In genomic region chr2:111071480-111072143, GRCh38 we compare ENCODE assay signal across 8 cellular contexts. TPM values are rescaled to one million over a fixed set of nuclear protein-coding genes. Genes with fewer than 3 reads are reported as not detected.
DNase-seq lines count a peak whose midpoint lies in the region; FAIRE-seq and TF ChIP-seq lines count a peak whose summit lies in the region.

No MANE protein-coding gene starts in this region.

- H3K27me3 ChIP-seq in mesenchymal stem cell (ENCODE audit: control insufficient read depth in 1 of 2, insufficient read depth in 1 of 2, low read length in 2 of 2), result no peaks in the 10 kb centered on the region
- H3K27me3 ChIP-seq in esophagus squamous epithelium, result no peaks in the 10 kb centered on the region
- H3K27me3 ChIP-seq in H7 (ENCODE audit: control insufficient read depth, insufficient read depth, low read length), result no peaks in the 10 kb centered on the region

- 45% methylated on average over 4 of the region's 4 CpGs for WGBS in mesenchymal stem cell
- whole genome bisulfite sequencing in esophagus squamous epithelium, 2 donors, result 27 to 44% methylated on average over 3 to 4 of the region's 4 CpGs

- intact Hi-C loops in esophagus squamous epithelium (cut with DNase I), result no loop called here

- no peaks in the 10 kb centered on the region for H3K79me1 ChIP-seq in mesenchymal stem cell (replicated peaks; ENCODE audit: low read length, poor library complexity, severe bottlenecking)

- H3K23ac ChIP-seq in mesenchymal stem cell (ENCODE audit: low read length in 2 of 2), result no peak overlapping the region

- no peak for TF ChIP-seq POLR2A in esophagus squamous epithelium (IDR thresholded peaks at IDR 0.05)

- H3K9me3 ChIP-seq in mesenchymal stem cell (ENCODE audit: control insufficient read depth, low read length) (peaks cover 28% of the 10 kb centered on the region), esophagus squamous epithelium (peaks cover 0 to 11% (median 0%) of the 10 kb centered on the region in 3 donors)

- H2AFZ ChIP-seq in mesenchymal stem cell (ENCODE audit: low read depth, low read length), result no peak overlapping the region

- H3K9ac ChIP-seq in mesenchymal stem cell (ENCODE audit: low read length), result peak overlapping the region; percentile 58

- TF ChIP-seq CTCF in AG10803 (conservative IDR thresholded peaks at IDR 0.05; ENCODE audit: low read length), result no peak
- TF ChIP-seq CTCF in esophagus squamous epithelium (IDR thresholded peaks at IDR 0.05), result no peak

- H3K27ac ChIP-seq in mesenchymal stem cell (ENCODE audit: low read length, poor library complexity, severe bottlenecking) (peak overlapping the region; percentile 49), esophagus squamous epithelium (peak overlapping the region in 2 of 4 donors; percentile 44 to 61)

- DNase-seq in AG10803 (ENCODE audit: low read depth) (peak; percentile 60), HTR-8/SVneo (ENCODE audit: insufficient read length, low spot score) (peak; percentile 45), brain pericyte (ENCODE audit: low read depth, low spot score) (peak; percentile 44), mesenchymal stem cell (peak; percentile 89), medulla oblongata (ENCODE audit: extremely low spot score) (no peak), esophagus squamous epithelium (lab: John Stamatoyannopoulos, UW) (no peak), H7 (no peak), NCI-H524 (lab: John Stamatoyannopoulos, UW) (no peak)

- no peak overlapping the region for H2AK5ac ChIP-seq in mesenchymal stem cell (ENCODE audit: low read length, severe bottlenecking)

- no peak overlapping the region for H3K4ac ChIP-seq in mesenchymal stem cell (ENCODE audit: low read depth in 1 of 2, low read length in 2 of 2)

- no peak overlapping the region for H4K8ac ChIP-seq in mesenchymal stem cell (ENCODE audit: low read length)

- H4K91ac ChIP-seq in mesenchymal stem cell (ENCODE audit: low read length), result no peak overlapping the region

- H3K4me2 ChIP-seq in mesenchymal stem cell (ENCODE audit: low read length, poor library complexity, severe bottlenecking), result no peak overlapping the region

- H2BK120ac ChIP-seq in mesenchymal stem cell (ENCODE audit: low read depth, low read length), result no peak overlapping the region

- H3K36me3 ChIP-seq in mesenchymal stem cell (ENCODE audit: control insufficient read depth in 1 of 2, insufficient read depth in 2 of 2, low read depth in 1 of 2, low read length in 2 of 2), result no peaks in the 10 kb centered on the region
- no peaks in the 10 kb centered on the region for H3K36me3 ChIP-seq in esophagus squamous epithelium
- no peaks in the 10 kb centered on the region for H3K36me3 ChIP-seq in H7 (replicated peaks; ENCODE audit: control insufficient read depth, insufficient read depth, low read length)

- H3K4me1 ChIP-seq in mesenchymal stem cell (ENCODE audit: control insufficient read depth, insufficient read depth, low read depth, low read length) (peaks cover 4% of the 10 kb centered on the region), esophagus squamous epithelium (peaks cover 14 to 36% (median 19%) of the 10 kb centered on the region in 3 donors)

- H2BK15ac ChIP-seq in mesenchymal stem cell (ENCODE audit: low read depth, poor library complexity, severe bottlenecking), result no peak overlapping the region

- FAIRE-seq in HTR-8/SVneo (lab: Jason Lieb, UNC), result no peak

- no peak overlapping the region for H2BK5ac ChIP-seq in mesenchymal stem cell (ENCODE audit: low read depth, low read length, poor library complexity, severe bottlenecking)

- H3K14ac ChIP-seq in mesenchymal stem cell (ENCODE audit: low read length in 2 of 2), result no peak overlapping the region

- H3K4me3 ChIP-seq in AG10803 (ENCODE audit: low read length), result no peak overlapping the region
- peak overlapping the region in 1 of 2 experiments; percentile 29 for H3K4me3 ChIP-seq in mesenchymal stem cell (ENCODE audit: insufficient read depth in 1 of 2, low read depth in 1 of 2, low read length in 2 of 2)
- H3K4me3 ChIP-seq in esophagus squamous epithelium, result no peak overlapping the region
- no peak overlapping the region for H3K4me3 ChIP-seq in H7 (ENCODE audit: insufficient read depth, low read depth, low read length)

- peak overlapping the region in 1 of 2 experiments; percentile 37 for H2BK12ac ChIP-seq in mesenchymal stem cell (ENCODE audit: low read length in 2 of 2)

- H3K18ac ChIP-seq in mesenchymal stem cell (ENCODE audit: low read depth in 1 of 2, low read length in 2 of 2), result peak overlapping the region in 1 of 2 experiments; percentile 18

RNA-seq across cellular contexts. Expression of gene BCL2L11, which starts 49.1 kb away (rescaled TPM):
- polyA plus RNA-seq in mesenchymal stem cell (2013, experiment 1 of 2), result 2.5 TPM
- polyA plus RNA-seq in mesenchymal stem cell (2013, experiment 2 of 2), result 2.2 TPM
- 10 to 100 TPM in 2 of 4 donors, 1 to 10 TPM in 2; 7.8 to 28.2 (median 9.9) TPM for total RNA-seq in esophagus squamous epithelium
- 11.3 and 11.6 TPM in 2 replicates for total RNA-seq in H7 (2014; rRNA removed; shearing (Covaris generic))

Comparison
In these comparisons a context has a peak if more than half of its experiments do, and no peak if none do; other contexts are left out.
1. DNase-seq: peak in AG10803 (single experiment), HTR-8/SVneo (single experiment), brain pericyte (single experiment) and mesenchymal stem cell (single experiment); none in medulla oblongata (single experiment), esophagus squamous epithelium (single experiment), H7 (single experiment) and NCI-H524 (0 of 2).